Comparison of ENCODE assay signal across 18 cellular contexts in the genomic region with DNA sequence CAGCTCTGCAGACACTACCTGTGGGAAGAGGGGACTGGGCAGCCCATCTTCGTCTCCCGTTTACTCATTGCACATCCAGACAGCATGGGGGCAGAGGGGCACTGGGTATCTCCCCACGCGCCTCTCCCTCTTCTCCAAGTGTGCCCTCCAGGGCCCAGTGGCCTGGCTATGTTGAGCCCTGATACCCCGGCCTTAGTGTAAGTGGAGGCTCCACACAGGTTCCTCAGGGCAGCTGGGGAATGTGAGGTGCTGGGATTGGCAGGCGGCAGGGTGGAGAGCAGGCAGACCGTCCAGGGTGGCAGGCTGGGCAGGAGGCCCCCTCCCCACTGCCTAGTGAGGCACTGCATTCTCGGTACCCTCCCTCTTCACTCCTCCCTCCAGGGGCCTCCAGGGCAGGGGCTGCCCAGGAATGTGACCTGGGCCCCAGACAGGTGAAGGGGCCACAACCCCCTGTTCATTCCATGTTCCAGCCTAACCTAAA. TPM values are rescaled to one million over a fixed set of nuclear protein-coding genes. Genes with fewer than 3 reads are reported as not detected.
DNase-seq lines count a peak whose midpoint lies in the region; ATAC-seq and TF ChIP-seq lines count a peak whose summit lies in the region.
"Had no signal": no experiment of that assay in that cellular context is flagged by ENCODE, and none has a peak within 500 bp of the region (broad histone marks: within the 10 kb centered on the region; RNA-seq: fewer than 3 reads in every experiment).

No MANE protein-coding gene starts in this region.

- DNase-seq in SK-N-SH (no peak), glutamatergic neuron (no peak), ovary (peak in 1 of 5 donors; percentile 42), upper lobe of left lung (no peak), pons (ENCODE audit: low spot score) (no peak), NCI-H446 treated with DMSO at 0.1 percent for 48 hours (lab: John Stamatoyannopoulos, UW) (no peak)
- DNase-seq: activated CD8-positive, alpha-beta memory T cell treated with anti-CD3 and anti-CD28 coated beads, Interleukin-2, amount 50 U/mL, for 4 hours; activated naive CD8-positive, alpha-beta T cell treated with anti-CD3 and anti-CD28 coated beads, Interleukin-2, amount 10 ng/mL, durations not matched to agents 7 days and 5 days; COR-L47; KG1; left colon; NCI-H187; NCI-H748 treated with DMSO at 0.1 percent for 48 hours; WERI-Rb-1 had no signal

- no peak for TF ChIP-seq RAD21 in SK-N-SH (IDR thresholded peaks at IDR 0.05; ENCODE audit: low read length)

- H3K36me3 Mint-ChIP-seq in glutamatergic neuron (ENCODE audit: unreplicated experiment) = no peaks in the 10 kb centered on the region
- H3K36me3 Mint-ChIP-seq: activated naive CD8-positive, alpha-beta T cell treated with anti-CD3 and anti-CD28 coated beads, Interleukin-2, amount 10 ng/mL, durations not matched to agents 7 days and 5 days had no signal

- H3K4me3 ChIP-seq in SK-N-SH (ENCODE audit: low read depth in 2 of 2, low read length in 1 of 2) (no peak overlapping the region), ovary (no peak overlapping the region), upper lobe of left lung (no peak overlapping the region)
- H3K4me3 ChIP-seq: SJSA1 had no signal

- WGBS in SK-N-SH (ENCODE audit: low lambda C conversion rate) = 93% methylated on average over 8 of the region's 8 CpGs
- 82 to 90% (median 86%) methylated on average over 8 of the region's 8 CpGs for WGBS in ovary, 3 donors
- 84 to 89% methylated on average over 7 to 8 of the region's 8 CpGs for WGBS in upper lobe of left lung, 2 donors

- no peak for TF ChIP-seq POLR2A in ovary (IDR thresholded peaks at IDR 0.05)
- no peak for TF ChIP-seq POLR2A in upper lobe of left lung (IDR thresholded peaks at IDR 0.05)

- H3K9me3 ChIP-seq in SK-N-SH = no peaks in the 10 kb centered on the region
- no peaks in the 10 kb centered on the region for H3K9me3 ChIP-seq in ovary
- H3K9me3 ChIP-seq in upper lobe of left lung = no peaks in the 10 kb centered on the region
- H3K9me3 ChIP-seq: SJSA1 had no signal

- H3K9ac ChIP-seq in SK-N-SH = no peak overlapping the region

- peaks cover 16% of the 10 kb centered on the region for H3K79me2 ChIP-seq in SK-N-SH (ENCODE audit: insufficient read depth)

- no peak overlapping the region for H2AFZ ChIP-seq in SK-N-SH (ENCODE audit: low read depth)

- H3K27ac ChIP-seq in SK-N-SH (ENCODE audit: low read depth in 2 of 2, low read length in 1 of 2) = peak overlapping the region; percentile 29 to 100; a peak in 3 of 4 replicates
- H3K27ac ChIP-seq in ovary = peak overlapping the region; percentile 87 to 92
- H3K27ac ChIP-seq in upper lobe of left lung = peak overlapping the region; percentile 84 to 92 (median 90)
- H3K27ac ChIP-seq: 22Rv1, WERI-Rb-1 had no signal

- H3K4me2 ChIP-seq in SK-N-SH = 0 out of 2 replicates have a peak overlapping the region, but pooled peaks have one; percentile 81

- no peaks in the 10 kb centered on the region for H4K20me1 ChIP-seq in SK-N-SH (ENCODE audit: insufficient read depth)

- H3K27ac Mint-ChIP-seq in glutamatergic neuron (ENCODE audit: unreplicated experiment) = peak overlapping the region; percentile 8
- H3K27ac Mint-ChIP-seq: activated naive CD8-positive, alpha-beta T cell treated with anti-CD3 and anti-CD28 coated beads, Interleukin-2, amount 10 ng/mL, durations not matched to agents 7 days and 5 days had no signal

- ATAC-seq in SK-N-SH treated with all-trans-retinoic acid at 6 μM for 48 hours (no peak), upper lobe of left lung (ENCODE audit: low FRiP score in 2 of 2) (no peak), GM21786 (IDR thresholded peaks at IDR 0.05; ENCODE audit: unreplicated experiment) (no peak)
- ATAC-seq: left colon had no signal

- H3K4me1 Mint-ChIP-seq in glutamatergic neuron (ENCODE audit: low read depth, unreplicated experiment) = peaks cover 34% of the 10 kb centered on the region

- no peak overlapping the region for H3K4me3 Mint-ChIP-seq in glutamatergic neuron (ENCODE audit: unreplicated experiment)
- H3K4me3 Mint-ChIP-seq: activated naive CD8-positive, alpha-beta T cell treated with anti-CD3 and anti-CD28 coated beads, Interleukin-2, amount 10 ng/mL, durations not matched to agents 7 days and 5 days had no signal

- intact Hi-C loops in ovary (cut with DNase I) = loop anchor here in 1 of 4 donors (5.0 kb wide), 1 partner anchor 66 kb away; the partner anchor contains the start of gene ATP6V0A1

- no peaks in the 10 kb centered on the region for H3K9me2 ChIP-seq in SK-N-SH

- peaks cover 64% of the 10 kb centered on the region for H3F3A ChIP-seq in SK-N-SH (replicated peaks; ENCODE audit: insufficient read depth)

- TF ChIP-seq EP300 in SK-N-SH (IDR thresholded peaks at IDR 0.05; ENCODE audit: borderline replicate concordance in 1 of 2, low read depth in 1 of 2, low read length in 1 of 2) = no peak
- no peak for TF ChIP-seq EP300 in ovary (IDR thresholded peaks at IDR 0.05)
- no peak for TF ChIP-seq EP300 in upper lobe of left lung (IDR thresholded peaks at IDR 0.05)

- CTCF ChIA-PET in SK-N-SH (lab: Yijun Ruan, JAX) = interaction anchor here (0.9 to 1.5 kb wide), 2 partner anchors 9 to 28 kb away, joined by 3 to 4 read pairs; no protein-coding TSS in a partner anchor

- POLR2A ChIA-PET in SK-N-SH (lab: Yijun Ruan, JAX) = no interaction called here

- H3K4me1 ChIP-seq in SK-N-SH (ENCODE audit: control insufficient read depth in 1 of 2, insufficient read depth in 2 of 2, low read depth in 1 of 2, low read length in 1 of 2) = peaks cover 38 to 53% of the 10 kb centered on the region in 2 experiments
- peaks cover 51% of the 10 kb centered on the region for H3K4me1 ChIP-seq in ovary (ENCODE audit: insufficient read depth)
- peaks cover 56 to 70% (median 70%) of the 10 kb centered on the region in 4 donors for H3K4me1 ChIP-seq in upper lobe of left lung

- H3K27me3 Mint-ChIP-seq in glutamatergic neuron (ENCODE audit: unreplicated experiment) = peaks cover 3% of the 10 kb centered on the region

- H3K27me3 ChIP-seq in SK-N-SH (ENCODE audit: insufficient read depth) = no peaks in the 10 kb centered on the region
- no peaks in the 10 kb centered on the region for H3K27me3 ChIP-seq in ovary
- H3K27me3 ChIP-seq in upper lobe of left lung = no peaks in the 10 kb centered on the region
- H3K27me3 ChIP-seq: SJSA1 had no signal

- peaks cover 4% of the 10 kb centered on the region for H3K9me3 Mint-ChIP-seq in glutamatergic neuron (ENCODE audit: unreplicated experiment)
- H3K9me3 Mint-ChIP-seq: activated naive CD8-positive, alpha-beta T cell treated with anti-CD3 and anti-CD28 coated beads, Interleukin-2, amount 10 ng/mL, durations not matched to agents 7 days and 5 days had no signal

- H3K36me3 ChIP-seq in SK-N-SH (replicated peaks in 1 of 2; ENCODE audit: control insufficient read depth in 1 of 2, insufficient read depth in 2 of 2, low read length in 1 of 2) (no peaks in the 10 kb centered on the region), ovary (no peaks in the 10 kb centered on the region), upper lobe of left lung (peaks cover 0 to 25% (median 18%) of the 10 kb centered on the region in 4 donors)

- no peak for TF ChIP-seq CTCF in SK-N-SH (IDR thresholded peaks at IDR 0.05)
- no peak for TF ChIP-seq CTCF in glutamatergic neuron (IDR thresholded peaks at IDR 0.05; ENCODE audit: partially characterized antibody, unreplicated experiment)
- no peak for TF ChIP-seq CTCF in ovary (IDR thresholded peaks at IDR 0.05)
- TF ChIP-seq CTCF in upper lobe of left lung (IDR thresholded peaks at IDR 0.05) = no peak

TF ChIP-seq in SK-N-SH, 30 proteins besides CTCF, POLR2A, EP300 and RAD21 (continues in another document):
- no peak for TF ChIP-seq YY1 (IDR thresholded peaks at IDR 0.05; ENCODE audit: low read depth)
- no peak for TF ChIP-seq EZH2phosphoT487 (IDR thresholded peaks at IDR 0.05; ENCODE audit: borderline replicate concordance, low read depth)

TF ChIP-seq in SK-N-SH treated with all-trans-retinoic acid at 6 μM for 48 hours, 23 proteins besides CTCF, POLR2A, EP300 and RAD21 (continues in another document):
- TF ChIP-seq ZC3H10 (CRISPR knock-in tag; IDR thresholded peaks at IDR 0.05) = no peak

RNA-seq across cellular contexts. Expression of gene NAGLU, which starts 13.2 kb away (rescaled TPM):
- polyA plus RNA-seq in SK-N-SH (2012; rRNA removed) = 25.0 and 33.9 TPM in 2 replicates
- polyA plus RNA-seq in SK-N-SH (2012; cell fraction: cytosol; rRNA removed) = 11.8 and 23.1 TPM in 2 replicates
- 87.3 and 99.7 TPM in 2 replicates for polyA plus RNA-seq in SK-N-SH (2012; cell fraction: nucleus; rRNA removed)
- 42.8 TPM for total RNA-seq in glutamatergic neuron (ENCODE audit: unreplicated experiment)
- 10 to 100 TPM; 28.5 to 49.6 (median 40.0) TPM for total RNA-seq in ovary
- 10 to 100 TPM in 1 of 2 donors, 1 to 10 TPM in 1; 9.7 to 49.1 TPM for polyA plus RNA-seq in ovary
- total RNA-seq in upper lobe of left lung = 10 to 100 TPM; 36.7 to 97.4 (median 68.4) TPM

RNA-seq across cellular contexts. Expression of gene HSD17B1, which starts 29.9 kb away (rescaled TPM):
- polyA plus RNA-seq in SK-N-SH (2012; rRNA removed) (1.2 and 1.3 TPM in 2 replicates), ovary (10 to 100 TPM in 1 of 2 donors, 1 to 10 TPM in 1; 2.1 to 18.1 TPM)
- 0.49 and 0.83 TPM in 2 replicates for polyA plus RNA-seq in SK-N-SH (2012; cell fraction: cytosol; rRNA removed)
- 2.2 and 3.7 TPM in 2 replicates for polyA plus RNA-seq in SK-N-SH (2012; cell fraction: nucleus; rRNA removed)
- total RNA-seq in glutamatergic neuron (ENCODE audit: unreplicated experiment) (4.1 TPM), ovary (10 to 100 TPM in 1 of 7 donors, 1 to 10 TPM in 6; 4.3 to 16.7 (median 6.5) TPM), upper lobe of left lung (1 to 10 TPM in 5 of 6 donors, not detected in 1; 1.3 to 6.3 (median 1.7) TPM)

RNA-seq across cellular contexts. Expression of gene COASY, which starts 39.1 kb away (rescaled TPM):
- 56.6 and 69.4 TPM in 2 replicates for polyA plus RNA-seq in SK-N-SH (2012; rRNA removed)
- polyA plus RNA-seq in SK-N-SH (2012; cell fraction: cytosol; rRNA removed) = 32.0 and 48.4 TPM in 2 replicates
- polyA plus RNA-seq in SK-N-SH (2012; cell fraction: nucleus; rRNA removed) = 145 and 151 TPM in 2 replicates
- total RNA-seq in glutamatergic neuron (ENCODE audit: unreplicated experiment) = 57.4 TPM
- total RNA-seq in ovary = 10 to 100 TPM; 13.8 to 51.2 (median 41.0) TPM
- polyA plus RNA-seq in ovary = 10 to 100 TPM; 22.6 to 37.6 TPM
- 10 to 100 TPM; 34.7 to 71.1 (median 51.4) TPM for total RNA-seq in upper lobe of left lung

RNA-seq across cellular contexts. Expression of gene MLX, which starts 44.1 kb away (rescaled TPM):
- polyA plus RNA-seq in SK-N-SH (2012; rRNA removed) = 44.5 and 66.4 TPM in 2 replicates
- 33.1 and 41.8 TPM in 2 replicates for polyA plus RNA-seq in SK-N-SH (2012; cell fraction: cytosol; rRNA removed)
- polyA plus RNA-seq in SK-N-SH (2012; cell fraction: nucleus; rRNA removed) = 154 and 172 TPM in 2 replicates
- 62.5 TPM for total RNA-seq in glutamatergic neuron (ENCODE audit: unreplicated experiment)
- 10 to 100 TPM; 16.5 to 37.0 (median 24.4) TPM for total RNA-seq in ovary
- polyA plus RNA-seq in ovary = 10 to 100 TPM; 24.3 to 50.8 TPM
- 100 to 1,000 TPM in 1 of 6 donors, 10 to 100 TPM in 5; 61.8 to 104 (median 83.5) TPM for total RNA-seq in upper lobe of left lung

RNA-seq across cellular contexts. Expression of gene PSMC3IP, which starts 54.7 kb away (rescaled TPM):
- polyA plus RNA-seq in SK-N-SH (2012; rRNA removed) (14.2 and 17.3 TPM in 2 replicates), ovary (1 to 10 TPM; 7.2 to 7.5 TPM)
- polyA plus RNA-seq in SK-N-SH (2012; cell fraction: cytosol; rRNA removed) = 15.8 and 20.1 TPM in 2 replicates
- 23.6 and 31.7 TPM in 2 replicates for polyA plus RNA-seq in SK-N-SH (2012; cell fraction: nucleus; rRNA removed)
- total RNA-seq in glutamatergic neuron (ENCODE audit: unreplicated experiment) (12.0 TPM), ovary (1 to 10 TPM; 1.4 to 5.3 (median 3.8) TPM), upper lobe of left lung (1 to 10 TPM in 5 of 6 donors, not detected in 1; 1.9 to 6.8 (median 3.8) TPM)
